28 cellular contexts compared by ENCODE assay signal in genomic region chr9:131049829-131050715, GRCh38. TPM values are rescaled to one million over a fixed set of nuclear protein-coding genes. Genes with fewer than 3 reads are reported as not detected.
"Had no signal": no experiment of that assay in that cellular context is flagged by ENCODE, and none has a peak within 500 bp of the region (broad histone marks: within the 10 kb centered on the region; RNA-seq: fewer than 3 reads in every experiment).

No MANE protein-coding gene starts in this region.

- H3K4me1 ChIP-seq: breast epithelium, pancreas had no signal

- H3K27me3 ChIP-seq: dorsolateral prefrontal cortex, neutrophil, pancreas had no signal

- FAIRE-seq: colon, frontal cortex, pancreas had no signal

- H3K36me3 ChIP-seq: breast epithelium, esophagus muscularis mucosa, neutrophil, pancreas, tibial artery had no signal

- ATAC-seq: left ventricle myocardium superior; natural killer cell treated with Interleukin-12 subunit alpha and Interleukin-12 subunit beta and Interleukin-15 and Interleukin-18, amount 100 ng/mL, for 72 hours; pancreas; right cardiac atrium; stimulated activated effector memory CD8-positive, alpha-beta T cell treated with anti-CD3 and anti-CD28 coated beads, Interleukin-12 subunit alpha, Interleukin-12 subunit beta, amount 100 ng/mL, for 72 hours; stimulated activated naive CD8-positive, alpha-beta T cell treated with anti-CD3 and anti-CD28 coated beads, Interleukin-15, amount 100 ng/mL, for 72 hours had no signal

- H3K4me3 ChIP-seq: breast epithelium, dorsolateral prefrontal cortex, esophagus muscularis mucosa, pancreas, skin epidermis, tibial artery had no signal

- H3K27ac ChIP-seq: breast epithelium, esophagus muscularis mucosa, neutrophil, pancreas, skin epidermis, tibial artery had no signal

- H3K9me3 ChIP-seq: breast epithelium, esophagus muscularis mucosa, neutrophil, pancreas, tibial artery had no signal

- DNase-seq: activated CD4-positive, alpha-beta memory T cell treated with anti-CD3 and anti-CD28 coated beads for 36 hours; activated CD4-positive, alpha-beta T cell treated with anti-CD3 and anti-CD28 coated beads for 48 hours; activated effector memory CD4-positive, alpha-beta T cell treated with Interleukin-2 at 50 U/mL for 16 hours; activated naive CD4-positive, alpha-beta T cell treated with anti-CD3 and anti-CD28 coated beads for 36 hours; activated naive CD8-positive, alpha-beta T cell treated with anti-CD3 and anti-CD28 coated beads, Interleukin-2, amount 10 ng/mL, durations not matched to agents 7 days and 5 days; activated T-cell treated with anti-CD3 and anti-CD28 coated beads, Interleukin-2, amount 50 U/mL, for 48 hours; amniotic stem cell; dorsolateral prefrontal cortex; glutamatergic neuron; hypothalamus; left ventricle myocardium superior; mammary epithelial cell; midbrain; pancreas; stimulated activated CD4-positive, alpha-beta T cell treated with anti-CD3 and anti-CD28 coated beads, Interleukin-2, amount 100 ng/mL, for 24 hours; stimulated activated naive CD8-positive, alpha-beta T cell treated with anti-CD3 and anti-CD28 coated beads, Interleukin-15, amount 100 ng/mL, for 72 hours; T-helper 9 cell; tibial artery had no signal

RNA-seq across cellular contexts. Expression of gene LAMC3, which starts 41.1 kb away (rescaled TPM):
- total RNA-seq: mammary epithelial cell; natural killer cell treated with Interleukin-12 subunit alpha and Interleukin-12 subunit beta and Interleukin-15 and Interleukin-18, amount 100 ng/mL, for 72 hours; pulmonary artery endothelial cell had no signal

RNA-seq across cellular contexts. Expression of gene AIF1L, which starts 46.3 kb away (rescaled TPM):
- total RNA-seq: natural killer cell treated with Interleukin-12 subunit alpha and Interleukin-12 subunit beta and Interleukin-15 and Interleukin-18, amount 100 ng/mL, for 72 hours had no signal
